Comparison of ENCODE assay signal across 8 cellular contexts in genomic region chr11:47514825-47515647, GRCh38. TPM values are rescaled to one million over a fixed set of nuclear protein-coding genes. Genes with fewer than 3 reads are reported as not detected.
A peak's percentile ranks its signal among the peaks of the same experiment; 100 is the strongest.
DNase-seq lines count a peak whose midpoint lies in the region; ATAC-seq and TF ChIP-seq lines count a peak whose summit lies in the region.

No MANE protein-coding gene starts in this region.

- intact Hi-C loops in right lobe of liver (cut with DNase I): no loop called here

- TF ChIP-seq POLR2A in right lobe of liver (IDR thresholded peaks at IDR 0.05): no peak

- H3K4me3 ChIP-seq in CD4-positive, CD25-positive, alpha-beta regulatory T cell (ENCODE audit: low read depth, low read length): peak overlapping the region; percentile 55
- no peak overlapping the region for H3K4me3 ChIP-seq in GM23338
- no peak overlapping the region for H3K4me3 ChIP-seq in right lobe of liver

- WGBS in right lobe of liver (ENCODE audit: insufficient coverage, low coverage, low lambda C conversion rate, missing lambda C conversion rate): 74% methylated on average over 5 of the region's 5 CpGs

- no peaks in the 10 kb centered on the region for H3K27me3 ChIP-seq in CD4-positive, CD25-positive, alpha-beta regulatory T cell (ENCODE audit: control insufficient read depth, insufficient read depth, low read length)
- no peaks in the 10 kb centered on the region for H3K27me3 ChIP-seq in GM23338 (ENCODE audit: insufficient read depth)
- H3K27me3 ChIP-seq in right lobe of liver: no peaks in the 10 kb centered on the region

- peaks cover 100% of the 10 kb centered on the region for H3K79me2 ChIP-seq in GM23338 (replicated peaks; ENCODE audit: insufficient read depth)

- peak in 1 of 3 donors; percentile 32 for DNase-seq in CD4-positive, CD25-positive, alpha-beta regulatory T cell
- DNase-seq in GM23338 (ENCODE audit: low spot score) (peak; percentile 51), NCI-H69 (lab: John Stamatoyannopoulos, UW) (peak; percentile 36), right lobe of liver (no peak), cortex of kidney (lab: John Stamatoyannopoulos, UW) (no peak)

- peaks cover 65% of the 10 kb centered on the region for H4K20me1 ChIP-seq in GM23338 (replicated peaks; ENCODE audit: insufficient read depth)

- no peaks in the 10 kb centered on the region; the same call in 1 of the 2 replicates for H3F3A ChIP-seq in GM23338 (replicated peaks; ENCODE audit: low read depth)

- TF ChIP-seq CTCF in GM23338 (conservative IDR thresholded peaks at IDR 0.05; ENCODE audit: low read depth in 2 of 2) (no peak), right lobe of liver (IDR thresholded peaks at IDR 0.05) (no peak)

- no peak overlapping the region for H2AFZ ChIP-seq in GM23338

- no peaks in the 10 kb centered on the region for H3K9me3 Mint-ChIP-seq in CD4-positive, CD25-positive, alpha-beta regulatory T cell
- H3K9me3 Mint-ChIP-seq in GM23338: no peaks in the 10 kb centered on the region

- peaks cover 2% of the 10 kb centered on the region for H3K36me3 ChIP-seq in CD4-positive, CD25-positive, alpha-beta regulatory T cell (ENCODE audit: control insufficient read depth, insufficient read depth, low read length)
- H3K36me3 ChIP-seq in GM23338 (ENCODE audit: insufficient read depth): no peaks in the 10 kb centered on the region
- H3K36me3 ChIP-seq in right lobe of liver: no peaks in the 10 kb centered on the region

- H3K4me3 Mint-ChIP-seq in CD4-positive, CD25-positive, alpha-beta regulatory T cell: peak overlapping the region; percentile 2 to 74 (median 71)
- H3K4me3 Mint-ChIP-seq in GM23338: no peak overlapping the region

- H3K27ac Mint-ChIP-seq in CD4-positive, CD25-positive, alpha-beta regulatory T cell: peak overlapping the region; percentile 48 to 82 (median 64)
- peak overlapping the region; percentile 82 for H3K27ac Mint-ChIP-seq in GM23338

- peaks cover 43 to 94% (median 73%) of the 10 kb centered on the region in 4 donors for H3K4me1 Mint-ChIP-seq in CD4-positive, CD25-positive, alpha-beta regulatory T cell
- H3K4me1 Mint-ChIP-seq in GM23338: peaks cover 35% of the 10 kb centered on the region

- H3K9me2 ChIP-seq in GM23338 (ENCODE audit: insufficient read depth): no peaks in the 10 kb centered on the region

- H3K27ac ChIP-seq in CD4-positive, CD25-positive, alpha-beta regulatory T cell (ENCODE audit: insufficient read depth, low read length, poor library complexity, severe bottlenecking): no peak overlapping the region
- peak overlapping the region; percentile 58 for H3K27ac ChIP-seq in GM23338 (ENCODE audit: low read depth)
- H3K27ac ChIP-seq in angular gyrus (ENCODE audit: low read depth, low read length): peak overlapping the region; percentile 46
- peak overlapping the region in 1 of 3 donors; percentile 54 for H3K27ac ChIP-seq in right lobe of liver
- peak overlapping the region; percentile 17 for H3K27ac ChIP-seq in temporal lobe (ENCODE audit: low read depth, low read length)

- no peaks in the 10 kb centered on the region for H3K9me3 ChIP-seq in CD4-positive, CD25-positive, alpha-beta regulatory T cell (ENCODE audit: control insufficient read depth in 2 of 2, low read length in 2 of 2)
- no peaks in the 10 kb centered on the region for H3K9me3 ChIP-seq in right lobe of liver

- peak; percentile 52 to 55 for ATAC-seq in CD4-positive, CD25-positive, alpha-beta regulatory T cell (ENCODE audit: low read depth in 2 of 2)
- ATAC-seq in GM23338 (peak; percentile 28), right lobe of liver (peak; percentile 34 to 56 (median 42)), GM21825 (IDR thresholded peaks at IDR 0.05; ENCODE audit: unreplicated experiment) (no peak)

- no peaks in the 10 kb centered on the region for H3K36me3 Mint-ChIP-seq in CD4-positive, CD25-positive, alpha-beta regulatory T cell
- H3K36me3 Mint-ChIP-seq in GM23338 (ENCODE audit: low read depth): peaks cover 3% of the 10 kb centered on the region; the same call in 2 of the 3 replicates

- H3K4me1 ChIP-seq in CD4-positive, CD25-positive, alpha-beta regulatory T cell (ENCODE audit: control insufficient read depth, insufficient read depth, low read length, poor library complexity, severe bottlenecking): peaks cover 72% of the 10 kb centered on the region
- H3K4me1 ChIP-seq in GM23338 (ENCODE audit: insufficient read depth): peaks cover 39% of the 10 kb centered on the region
- peaks cover 0 to 55% (median 22%) of the 10 kb centered on the region in 4 donors for H3K4me1 ChIP-seq in right lobe of liver

- peak overlapping the region; percentile 50; the same call in 1 of the 2 replicates for H3K4me2 ChIP-seq in GM23338

- no peaks in the 10 kb centered on the region for H3K27me3 Mint-ChIP-seq in CD4-positive, CD25-positive, alpha-beta regulatory T cell
- peaks cover 14% of the 10 kb centered on the region for H3K27me3 Mint-ChIP-seq in GM23338 (ENCODE audit: insufficient read depth, low read depth, poor library complexity)

TF ChIP-seq in GM23338, 12 proteins besides CTCF, POLR2A, EP300 and RAD21 (continues in another document):
- TF ChIP-seq REST (IDR thresholded peaks at IDR 0.05; ENCODE audit: unreplicated experiment): no peak
- TF ChIP-seq CREB1 (CRISPR knock-in tag; IDR thresholded peaks at IDR 0.05; ENCODE audit: low read depth): no peak
- no peak for TF ChIP-seq EZH2 (IDR thresholded peaks at IDR 0.05; ENCODE audit: low read depth, unreplicated experiment)
- no peak for TF ChIP-seq POLR2AphosphoS5 (IDR thresholded peaks at IDR 0.05; ENCODE audit: low read depth)
- TF ChIP-seq ZNF114 (CRISPR knock-in tag; IDR thresholded peaks at IDR 0.05): no peak

RNA-seq across cellular contexts. Expression of gene CELF1, which starts 37.9 kb away (rescaled TPM):
- total RNA-seq in CD4-positive, CD25-positive, alpha-beta regulatory T cell: 124 TPM
- 10 to 100 TPM; 30.8 to 61.2 (median 47.9) TPM for polyA plus RNA-seq in CD4-positive, CD25-positive, alpha-beta regulatory T cell
- total RNA-seq in GM23338 (2014; rRNA removed; shearing (Covaris generic)): 233 TPM in 2 replicates
- 124 and 134 TPM in 2 replicates for polyA plus RNA-seq in GM23338 (2016; fragmentation: Nextera tagmentation; extraction: Ambion mirVana)
- total RNA-seq in right lobe of liver (10 to 100 TPM; 66.3 to 86.5 (median 71.7) TPM), temporal lobe (175 TPM)

RNA-seq across cellular contexts. Expression of gene PTPMT1, which starts 50.4 kb away (rescaled TPM):
- total RNA-seq in CD4-positive, CD25-positive, alpha-beta regulatory T cell: 19.5 TPM
- 10 to 100 TPM; 50.7 to 86.1 (median 76.1) TPM for polyA plus RNA-seq in CD4-positive, CD25-positive, alpha-beta regulatory T cell
- 87.0 and 109 TPM in 2 replicates for total RNA-seq in GM23338 (2014; rRNA removed; shearing (Covaris generic))
- 106 and 109 TPM in 2 replicates for polyA plus RNA-seq in GM23338 (2016; fragmentation: Nextera tagmentation; extraction: Ambion mirVana)
- 100 to 1,000 TPM in 1 of 6 experiments, 10 to 100 TPM in 5; 14.7 to 118 (median 20.5) TPM for total RNA-seq in right lobe of liver
- total RNA-seq in temporal lobe: 16.2 TPM

Comparison
In these comparisons a context has a peak if more than half of its experiments do, and no peak if none do; other contexts are left out.
1. DNase-seq: peak in GM23338 (single experiment) and NCI-H69 (single experiment); none in right lobe of liver (0 of 3) and cortex of kidney (single experiment).